In the genomic region with DNA sequence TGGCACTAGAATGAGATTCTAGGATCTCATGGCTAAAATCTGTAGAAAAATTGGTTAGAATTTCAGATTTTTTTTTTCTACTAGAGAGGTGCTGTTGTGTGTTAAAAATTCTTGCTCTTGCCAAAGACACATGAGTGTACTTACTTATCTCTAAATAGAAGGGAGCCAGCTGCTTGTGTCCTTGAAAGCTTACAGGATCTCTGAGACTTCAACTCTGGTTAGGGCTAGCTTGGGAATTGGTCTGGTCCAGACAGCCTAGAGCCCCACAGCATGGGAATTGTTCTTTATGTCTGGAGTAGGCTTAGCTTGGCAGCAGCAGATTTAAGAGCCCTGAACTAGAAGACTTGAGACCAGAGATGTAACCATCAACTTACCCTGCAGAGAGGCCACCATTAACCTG, we compare ENCODE assay signal across 1 cellular context.
TF ChIP-seq lines count a peak whose summit lies in the region.

No MANE protein-coding gene starts in this region.

TF ChIP-seq in HepG2, 621 proteins besides CTCF, POLR2A, EP300 and RAD21:
- TF ChIP-seq NFKB2 (CRISPR knock-in tag; IDR thresholded peaks at IDR 0.05; ENCODE audit: borderline replicate concordance) (no peak), TP53 (CRISPR knock-in tag; conservative IDR thresholded peaks at IDR 0.05) (no peak)
TF ChIP-seq in HepG2: peak in this region for 0.
